In genomic region chr2:139099721-139100120, GRCh38 we compare ENCODE assay signal across 27 cellular contexts.
"Had no signal": no experiment of that assay in that cellular context is flagged by ENCODE, and none has a peak within 500 bp of the region (broad histone marks: within the 10 kb centered on the region; RNA-seq: fewer than 3 reads in every experiment).

No MANE protein-coding gene starts in this region.

- H3K4me3 ChIP-seq: ascending aorta, colonic mucosa, heart left ventricle, ovary, sigmoid colon, testis, transverse colon had no signal

- DNase-seq: activated CD4-positive, alpha-beta memory T cell treated with anti-CD3 and anti-CD28 coated beads for 36 hours; activated CD4-positive, alpha-beta T cell treated with anti-CD3 and anti-CD28 coated beads, Interleukin-2, amount 10 ng/mL, durations not matched to agents 24 days and 14 days; activated CD4-positive, CD25-positive, alpha-beta regulatory T cell treated with anti-CD3 and anti-CD28 coated beads, Interleukin-2, amount 50 U/mL, for 72 hours; activated CD8-positive, alpha-beta memory T cell treated with anti-CD3 and anti-CD28 coated beads, Interleukin-2, amount 50 U/mL, for 4 hours; activated effector memory CD4-positive, alpha-beta T cell treated with anti-CD3 and anti-CD28 coated beads, Interleukin-2, amount 50 U/mL, for 16 hours; activated naive CD4-positive, alpha-beta T cell treated with anti-CD3 and anti-CD28 coated beads for 36 hours; activated naive CD8-positive, alpha-beta T cell treated with anti-CD3 and anti-CD28 coated beads for 36 hours; activated T-cell treated with anti-CD3 and anti-CD28 coated beads, Interleukin-2, amount 50 U/mL, for 1 hour; colonic mucosa; effector memory CD4-positive, alpha-beta T cell; erythroblast; heart left ventricle; hypothalamus; immature natural killer cell; left cardiac atrium; naive thymus-derived CD4-positive, alpha-beta T cell; ovary; retina; sigmoid colon; stimulated activated CD4-positive, alpha-beta T cell treated with anti-CD3 and anti-CD28 coated beads, Interleukin-15, amount 100 ng/mL, for 24 hours; stimulated activated CD4-positive, alpha-beta T cell treated with anti-CD3 and anti-CD28 coated beads, Interleukin-2, amount 100 ng/mL, for 24 hours; stimulated activated naive CD4-positive, alpha-beta T cell; SW 1271; T-helper 9 cell; testis; transverse colon had no signal

- H3K4me1 ChIP-seq: ascending aorta, colonic mucosa, heart left ventricle, sigmoid colon, testis, transverse colon had no signal

- H3K36me3 ChIP-seq: ascending aorta, colonic mucosa, heart left ventricle, ovary, sigmoid colon, transverse colon had no signal

- H3K27ac ChIP-seq: ascending aorta, colonic mucosa, heart left ventricle, ovary, sigmoid colon, testis, transverse colon had no signal

- H3K9me3 ChIP-seq: colonic mucosa, ovary, sigmoid colon, testis, transverse colon had no signal

- H3K27me3 ChIP-seq: ascending aorta, colonic mucosa, heart left ventricle, ovary, sigmoid colon, testis, transverse colon had no signal

- ATAC-seq: heart left ventricle; left cardiac atrium; naive thymus-derived CD4-positive, alpha-beta T cell had no signal
